ENCODE assay signal across 11 cellular contexts in genomic region chr3:64321747-64322146, GRCh38.
DNase-seq lines count a peak whose midpoint lies in the region; ATAC-seq and TF ChIP-seq lines count a peak whose summit lies in the region.
"Had no signal": no experiment of that assay in that cellular context is flagged by ENCODE, and none has a peak within 500 bp of the region (broad histone marks: within the 10 kb centered on the region; RNA-seq: fewer than 3 reads in every experiment).

No MANE protein-coding gene starts in this region.

- H3K9ac ChIP-seq in NT2/D1 (ENCODE audit: insufficient read length, low read depth) = no peak overlapping the region

- peak; percentile 32 for ATAC-seq in mucosa of descending colon
- ATAC-seq: activated CD8-positive, alpha-beta T cell treated with anti-CD3 and anti-CD28 coated beads for 36 hours; Panc1 had no signal

- intact Hi-C loops in mucosa of descending colon (cut with DNase I, micrococcal nuclease) = no loop called here

- H3K27me3 ChIP-seq in NT2/D1 (ENCODE audit: insufficient read depth, insufficient read length) = no peaks in the 10 kb centered on the region

- H3K4me1 ChIP-seq in NT2/D1 (ENCODE audit: insufficient read depth, insufficient read length) (peaks cover 4% of the 10 kb centered on the region), mucosa of descending colon (ENCODE audit: low read depth) (no peaks in the 10 kb centered on the region)

- H3K9me3 ChIP-seq in NT2/D1 (ENCODE audit: insufficient read depth, low read length) = peaks cover 9% of the 10 kb centered on the region
- no peaks in the 10 kb centered on the region for H3K9me3 ChIP-seq in mucosa of descending colon

- H3K36me3 ChIP-seq in NT2/D1 (ENCODE audit: insufficient read depth, insufficient read length, low read length) (no peaks in the 10 kb centered on the region), mucosa of descending colon (ENCODE audit: low read depth) (no peaks in the 10 kb centered on the region)

- TF ChIP-seq CTCF in epithelial cell of esophagus (IDR thresholded peaks at IDR 0.05; ENCODE audit: insufficient read depth, low read depth, low read length, missing control alignments) (no peak), mucosa of descending colon (IDR thresholded peaks at IDR 0.05) (no peak)

- H3K4me3 ChIP-seq in NT2/D1 (ENCODE audit: insufficient read length, low read depth) (no peak overlapping the region), epithelial cell of esophagus (ENCODE audit: low read length) (no peak overlapping the region), mucosa of descending colon (no peak overlapping the region)

- DNase-seq in Daoy (ENCODE audit: low read depth) = peak; percentile 79
- peak; percentile 77 for DNase-seq in NT2/D1 (ENCODE audit: low read depth, low spot score)
- peak; percentile 85 for DNase-seq in epithelial cell of esophagus (ENCODE audit: low read depth)
- DNase-seq in mucosa of descending colon = no peak
- no peak for DNase-seq in activated CD8-positive, alpha-beta memory T cell treated with anti-CD3 and anti-CD28 coated beads for 24 hours
- DNase-seq in ecto neural progenitor cell (ENCODE audit: low spot score) = no peak
- no peak for DNase-seq in NCI-H2081 (lab: John Stamatoyannopoulos, UW)
- no peak for DNase-seq in midbrain (lab: John Stamatoyannopoulos, UW)
- DNase-seq: activated CD8-positive, alpha-beta T cell treated with anti-CD3 and anti-CD28 coated beads for 36 hours; DMS79 had no signal

Comparison
In these comparisons a context has a peak if more than half of its experiments do, and no peak if none do; other contexts are left out.
1. DNase-seq: peak in Daoy (single experiment), NT2/D1 (single experiment) and epithelial cell of esophagus (single experiment); none in mucosa of descending colon (0 of 3), activated CD8-positive, alpha-beta memory T cell treated with anti-CD3 and anti-CD28 coated beads for 24 hours (single experiment), ecto neural progenitor cell (single experiment), NCI-H2081 (0 of 2) and midbrain (single experiment).